In genomic region chr7:100295269-100295668, GRCh38 we compare ENCODE assay signal across 20 cellular contexts. TPM values are rescaled to one million over a fixed set of nuclear protein-coding genes. Genes with fewer than 3 reads are reported as not detected.
DNase-seq lines count a peak whose midpoint lies in the region; FAIRE-seq and TF ChIP-seq lines count a peak whose summit lies in the region.
"Not testable (repeated sequence)": the region's sequence is repeated elsewhere in the genome, so short reads cannot be mapped to it uniquely, and the experiment has no call there.
"Had no signal": no experiment of that assay in that cellular context is flagged by ENCODE, and none has a peak within 500 bp of the region (broad histone marks: within the 10 kb centered on the region; RNA-seq: fewer than 3 reads in every experiment).

No MANE protein-coding gene starts in this region.

- H3K79me2 ChIP-seq in astrocyte (ENCODE audit: insufficient read depth, low read length), result not testable (repeated sequence)

- H3K4me1 ChIP-seq in astrocyte (ENCODE audit: insufficient read depth, low read length); endodermal cell (ENCODE audit: control insufficient read depth, insufficient read depth, low read length): not testable (repeated sequence)

- not testable (repeated sequence) for H2AFZ ChIP-seq in astrocyte (ENCODE audit: low read depth, low read length)

- H3K9me3 ChIP-seq in astrocyte (ENCODE audit: insufficient read depth, low read depth, low read length); endodermal cell (ENCODE audit: control insufficient read depth, low read length): not testable (repeated sequence)

- not testable (repeated sequence) for H3K4me2 ChIP-seq in astrocyte (ENCODE audit: low read length)

- H3K27me3 Mint-ChIP-seq in astrocyte (ENCODE audit: low read depth, unreplicated experiment); endodermal cell (ENCODE audit: insufficient read depth); nephron progenitor cell (ENCODE audit: low read depth, poor library complexity): not testable (repeated sequence)

- H3K4me3 ChIP-seq in astrocyte (ENCODE audit: insufficient read depth, low read depth, low read length); endodermal cell (ENCODE audit: low read length): not testable (repeated sequence)

- H4K20me1 ChIP-seq in astrocyte (ENCODE audit: insufficient read depth, low read length), result not testable (repeated sequence)

- peak; percentile 70 for DNase-seq in A172 (ENCODE audit: low spot score)
- DNase-seq in H4 (ENCODE audit: low spot score), result peak; percentile 46
- peak; percentile 83 for DNase-seq in MV-4-11 (lab: John Stamatoyannopoulos, UW)
- DNase-seq in SW480 (ENCODE audit: low spot score), result peak; percentile 25
- DNase-seq in astrocyte (ENCODE audit: low read depth), result peak; percentile 52
- not testable (repeated sequence) for DNase-seq in endodermal cell, nephron progenitor cell
- DNase-seq in fibroblast of the conjunctiva (ENCODE audit: low read depth), result peak; percentile 18

- not testable (repeated sequence) for H3K36me3 ChIP-seq in astrocyte (ENCODE audit: insufficient read depth, low read length); endodermal cell (ENCODE audit: control insufficient read depth, insufficient read depth, low read length)

- WGBS in endodermal cell (ENCODE audit: insufficient coverage in 1 of 2, insufficient read length in 1 of 2), 2 experiments, result 93 to 100% methylated on average over 1 to 9 of the region's 9 CpGs

- H3K36me3 Mint-ChIP-seq in astrocyte (ENCODE audit: low read depth, unreplicated experiment), result not testable (repeated sequence)
- peaks cover 18% of the 10 kb centered on the region for H3K36me3 Mint-ChIP-seq in endodermal cell (ENCODE audit: low read depth)
- peaks cover 27% of the 10 kb centered on the region for H3K36me3 Mint-ChIP-seq in nephron progenitor cell (ENCODE audit: low read depth)

- not testable (repeated sequence) for H3K9me3 Mint-ChIP-seq in astrocyte (ENCODE audit: unreplicated experiment); endodermal cell; nephron progenitor cell

- H3K4me1 Mint-ChIP-seq in astrocyte (ENCODE audit: low read depth, unreplicated experiment); endodermal cell: not testable (repeated sequence)
- H3K4me1 Mint-ChIP-seq in nephron progenitor cell, result peaks cover 17% of the 10 kb centered on the region

- not testable (repeated sequence) for H3K4me3 Mint-ChIP-seq in astrocyte (ENCODE audit: unreplicated experiment); endodermal cell; nephron progenitor cell

- FAIRE-seq in astrocyte (lab: Jason Lieb, UNC), result not testable (repeated sequence)

- TF ChIP-seq CTCF in astrocyte (IDR thresholded peaks at IDR 0.05; ENCODE audit: insufficient read depth, low read depth, low read length); endodermal cell (conservative IDR thresholded peaks at IDR 0.05); nephron progenitor cell (IDR thresholded peaks at IDR 0.05): not testable (repeated sequence)

- not testable (repeated sequence) for H3K27ac ChIP-seq in astrocyte (ENCODE audit: low read depth, low read length); endodermal cell (ENCODE audit: low read depth, low read length)

- H3K27ac Mint-ChIP-seq in astrocyte (ENCODE audit: unreplicated experiment), result not testable (repeated sequence)
- H3K27ac Mint-ChIP-seq in endodermal cell (peak overlapping the region; percentile 5), nephron progenitor cell (peak overlapping the region; percentile 57)

- not testable (repeated sequence) for H3K9ac ChIP-seq in astrocyte (ENCODE audit: low read length); endodermal cell (ENCODE audit: extremely low read depth, low read length, poor library complexity, severe bottlenecking)

- H3K27me3 ChIP-seq in astrocyte (ENCODE audit: insufficient read depth, low read length); endodermal cell (ENCODE audit: control insufficient read depth, insufficient read depth, low read length, poor library complexity, severe bottlenecking): not testable (repeated sequence)

RNA-seq across cellular contexts. Expression of gene SPDYE3, which starts 12.2 kb away (rescaled TPM):
- not detected in 2 replicates for total RNA-seq in A172 (2014; rRNA removed; shearing (Covaris generic))
- total RNA-seq in H4 (2014; rRNA removed; shearing (Covaris generic)), result not detected in 2 replicates
- total RNA-seq in astrocyte (not detected in 2 replicates), endodermal cell (not detected)
- polyA plus RNA-seq in endodermal cell (2013, experiment 1 of 2), result not detected
- not detected for polyA plus RNA-seq in endodermal cell (2013, experiment 2 of 2)
- total RNA-seq: activated T-helper 2 cell treated with anti-CD3 and anti-CD28 coated beads, Interferon-gamma antibody, Interleukin-2, Interleukin-4, amounts not matched to agents 10 μg/mL and 5 μg/mL and 100 μg/mL, durations not matched to agents 14 hours and 24 hours and 36 hours; CD4-positive, alpha-beta memory T cell; endothelial cell of umbilical vein; G401; HFFc6; left ventricle myocardium inferior; mesothelial cell of epicardium; naive thymus-derived CD4-positive, alpha-beta T cell; occipital lobe; psoas muscle; thyroid gland; vagina had no signal
- polyA plus RNA-seq: endothelial cell of umbilical vein had no signal
